In genomic region chr10:70656489-70656888, GRCh38 we compare ENCODE assay signal across 1 cellular context.
TF ChIP-seq lines count a peak whose summit lies in the region.

No MANE protein-coding gene starts in this region.

TF ChIP-seq in K562, 482 proteins besides CTCF, POLR2A, EP300 and RAD21 (continued from another document and continues in another):
- TF ChIP-seq ZNF395 (CRISPR knock-in tag; IDR thresholded peaks at IDR 0.05) (no peak), ZNF124 (CRISPR knock-in tag; IDR thresholded peaks at IDR 0.05) (no peak), ELK3 (CRISPR knock-in tag; IDR thresholded peaks at IDR 0.05) (no peak), SPI1 (IDR thresholded peaks at IDR 0.05; ENCODE audit: borderline replicate concordance, low read depth, low read length) (0 out of 2 replicates have a peak, but pooled peaks have one; percentile 38), PHF8 (IDR thresholded peaks at IDR 0.05; ENCODE audit: borderline replicate concordance, low read length) (no peak), ZNF280A (IDR thresholded peaks at IDR 0.05; ENCODE audit: low read depth, partially characterized antibody) (no peak), PATZ1 (CRISPR knock-in tag; IDR thresholded peaks at IDR 0.05; ENCODE audit: borderline replicate concordance) (no peak), SUPT5H (IDR thresholded peaks at IDR 0.05) (no peak), SAFB (IDR thresholded peaks at IDR 0.05; ENCODE audit: borderline replicate concordance, low read depth, low read length) (no peak), ZNF699 (CRISPR knock-in tag; IDR thresholded peaks at IDR 0.05; ENCODE audit: insufficient replicate concordance) (no peak), NCOA2 (IDR thresholded peaks at IDR 0.05; ENCODE audit: partially characterized antibody in 2 of 2) (no peak), MAZ (CRISPR knock-in tag; conservative IDR thresholded peaks at IDR 0.05 in 1 of 2, IDR thresholded peaks at IDR 0.05 in 1 of 2) (no peak), RFX5 (IDR thresholded peaks at IDR 0.05; ENCODE audit: low read depth, low read length) (no peak), ARID3A (IDR thresholded peaks at IDR 0.05; ENCODE audit: borderline replicate concordance, low read depth, low read length) (no peak), RREB1 (CRISPR knock-in tag; IDR thresholded peaks at IDR 0.05) (0 out of 2 replicates have a peak, but pooled peaks have one; percentile 16), ETV5 (CRISPR knock-in tag; IDR thresholded peaks at IDR 0.05; ENCODE audit: low read depth) (no peak), IRF9 (tag; IDR thresholded peaks at IDR 0.05) (no peak), NR4A1 (CRISPR knock-in tag; IDR thresholded peaks at IDR 0.05) (no peak), NR4A1 (tag; IDR thresholded peaks at IDR 0.05) (no peak), ZNF764 (CRISPR knock-in tag; IDR thresholded peaks at IDR 0.05; ENCODE audit: low read depth) (no peak), ATF6 (CRISPR knock-in tag; IDR thresholded peaks at IDR 0.05) (no peak), ZNF707 (CRISPR knock-in tag; conservative IDR thresholded peaks at IDR 0.05) (no peak), ZNF41 (CRISPR knock-in tag; conservative IDR thresholded peaks at IDR 0.05) (no peak), DACH1 (IDR thresholded peaks at IDR 0.05; ENCODE audit: partially characterized antibody) (peak; percentile 30), ZBTB34 (CRISPR knock-in tag; IDR thresholded peaks at IDR 0.05) (no peak), NR2C2 (CRISPR knock-in tag; IDR thresholded peaks at IDR 0.05) (no peak), NR2C2 (tag; IDR thresholded peaks at IDR 0.05) (peak; percentile 28; the same call in 1 of the 2 replicates), XRCC4 (IDR thresholded peaks at IDR 0.05; ENCODE audit: extremely low read depth, insufficient read depth, insufficient read length) (no peak), ERF (CRISPR knock-in tag; IDR thresholded peaks at IDR 0.05) (no peak), RBFOX2 (IDR thresholded peaks at IDR 0.05; ENCODE audit: low read depth, low read length) (no peak), SIN3A (IDR thresholded peaks at IDR 0.05; ENCODE audit: borderline replicate concordance in 2 of 2, control insufficient read depth in 1 of 2, low read depth in 2 of 2, low read length in 2 of 2) (no peak), ASH1L (IDR thresholded peaks at IDR 0.05; ENCODE audit: borderline replicate concordance, low read depth, partially characterized antibody) (no peak), HNRNPH1 (optimal IDR thresholded peaks at IDR 0.05; ENCODE audit: low read depth, low read length) (no peak), HMG20B (CRISPR knock-in tag; IDR thresholded peaks at IDR 0.05) (no peak), CBX1 (IDR thresholded peaks at IDR 0.05; ENCODE audit: low read depth) (no peak), TEAD4 (IDR thresholded peaks at IDR 0.05; ENCODE audit: low read length) (no peak), TEAD4 (CRISPR knock-in tag; IDR thresholded peaks at IDR 0.05; ENCODE audit: borderline replicate concordance) (no peak), DDX20 (tag; IDR thresholded peaks at IDR 0.05; ENCODE audit: low read depth) (no peak), ZBTB1 (CRISPR knock-in tag; IDR thresholded peaks at IDR 0.05; ENCODE audit: borderline replicate concordance, low read depth) (no peak)
- TF ChIP-seq, protein P1, sequence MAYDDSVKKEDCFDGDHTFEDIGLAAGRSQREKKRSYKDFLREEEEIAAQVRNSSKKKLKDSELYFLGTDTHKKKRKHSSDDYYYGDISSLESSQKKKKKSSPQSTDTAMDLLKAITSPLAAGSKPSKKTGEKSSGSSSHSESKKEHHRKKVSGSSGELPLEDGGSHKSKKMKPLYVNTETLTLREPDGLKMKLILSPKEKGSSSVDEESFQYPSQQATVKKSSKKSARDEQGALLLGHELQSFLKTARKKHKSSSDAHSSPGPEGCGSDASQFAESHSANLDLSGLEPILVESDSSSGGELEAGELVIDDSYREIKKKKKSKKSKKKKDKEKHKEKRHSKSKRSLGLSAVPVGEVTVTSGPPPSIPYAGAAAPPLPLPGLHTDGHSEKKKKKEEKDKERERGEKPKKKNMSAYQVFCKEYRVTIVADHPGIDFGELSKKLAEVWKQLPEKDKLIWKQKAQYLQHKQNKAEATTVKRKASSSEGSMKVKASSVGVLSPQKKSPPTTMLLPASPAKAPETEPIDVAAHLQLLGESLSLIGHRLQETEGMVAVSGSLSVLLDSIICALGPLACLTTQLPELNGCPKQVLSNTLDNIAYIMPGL (CRISPR knock-in tag; IDR thresholded peaks at IDR 0.05), result no peak
